ENCODE assay signal across 39 cellular contexts in genomic region chr10:19954601-19955000, GRCh38.
"Had no signal": no experiment of that assay in that cellular context is flagged by ENCODE, and none has a peak within 500 bp of the region (broad histone marks: within the 10 kb centered on the region; RNA-seq: fewer than 3 reads in every experiment).

No MANE protein-coding gene starts in this region.

- H3K4me3 ChIP-seq: adrenal gland, ascending aorta, body of pancreas, breast epithelium, cardiac muscle cell had no signal

- H3K27ac ChIP-seq: adrenal gland, ascending aorta, body of pancreas, brain microvascular endothelial cell, breast epithelium, cardiac muscle cell had no signal

- H3K4me1 Mint-ChIP-seq: activated naive CD4-positive, alpha-beta T cell treated with anti-CD3 and anti-CD28 coated beads, Interleukin-2, amount 10 ng/mL, durations not matched to agents 7 days and 5 days; activated naive CD4-positive, alpha-beta T cell treated with anti-CD3 and anti-CD28 coated beads, Interleukin-2, amount 50 U/mL, for 24 hours; activated naive CD8-positive, alpha-beta T cell treated with anti-CD3 and anti-CD28 coated beads for 36 hours; activated naive CD8-positive, alpha-beta T cell treated with anti-CD3 and anti-CD28 coated beads, Interleukin-2, amount 10 ng/mL, durations not matched to agents 7 days and 5 days; activated naive CD8-positive, alpha-beta T cell treated with anti-CD3 and anti-CD28 coated beads, Interleukin-2, amount 50 U/mL, for 24 hours; activated T-helper 17 cell treated with anti-CD3 and anti-CD28 coated beads, Interleukin-2, amount 50 U/mL, for 72 hours; central memory CD8-positive, alpha-beta T cell had no signal

- H3K27me3 ChIP-seq: adrenal gland, ascending aorta, body of pancreas, brain microvascular endothelial cell, breast epithelium, cardiac muscle cell had no signal

- H3K9me3 ChIP-seq: adrenal gland, ascending aorta, body of pancreas, breast epithelium had no signal

- FAIRE-seq: astrocyte, bronchial epithelial cell had no signal

- H3K4me1 ChIP-seq: body of pancreas, breast epithelium had no signal

- H3K27me3 Mint-ChIP-seq: activated naive CD4-positive, alpha-beta T cell treated with anti-CD3 and anti-CD28 coated beads, Interleukin-2, amount 10 ng/mL, durations not matched to agents 7 days and 5 days; activated naive CD4-positive, alpha-beta T cell treated with anti-CD3 and anti-CD28 coated beads, Interleukin-2, amount 50 U/mL, for 24 hours; activated naive CD8-positive, alpha-beta T cell; activated naive CD8-positive, alpha-beta T cell treated with anti-CD3 and anti-CD28 coated beads for 36 hours; activated naive CD8-positive, alpha-beta T cell treated with anti-CD3 and anti-CD28 coated beads, Interleukin-2, amount 10 ng/mL, durations not matched to agents 7 days and 5 days; activated naive CD8-positive, alpha-beta T cell treated with anti-CD3 and anti-CD28 coated beads, Interleukin-2, amount 50 U/mL, for 24 hours; activated T-cell treated with anti-CD3 and anti-CD28 coated beads, Interleukin-2, amount 50 U/mL, for 24 hours; activated T-helper 17 cell treated with anti-CD3 and anti-CD28 coated beads, Interleukin-2, amount 50 U/mL, for 72 hours; brain; central memory CD8-positive, alpha-beta T cell had no signal

- H3K9me3 Mint-ChIP-seq: activated naive CD4-positive, alpha-beta T cell treated with anti-CD3 and anti-CD28 coated beads for 36 hours; activated naive CD4-positive, alpha-beta T cell treated with anti-CD3 and anti-CD28 coated beads, Interleukin-2, amount 50 U/mL, for 24 hours; activated naive CD8-positive, alpha-beta T cell treated with anti-CD3 and anti-CD28 coated beads for 36 hours; activated naive CD8-positive, alpha-beta T cell treated with anti-CD3 and anti-CD28 coated beads, Interleukin-2, amount 10 ng/mL, durations not matched to agents 7 days and 5 days; activated naive CD8-positive, alpha-beta T cell treated with anti-CD3 and anti-CD28 coated beads, Interleukin-2, amount 50 U/mL, for 24 hours; activated T-helper 1 cell treated with anti-CD3 and anti-CD28 coated beads, Interleukin-12 subunit alpha, Interleukin-12 subunit beta, Interleukin-2, Interleukin-4 antibody, amounts not matched to agents 30 ng/mL and 10 ng/mL and 1 ng/mL, durations not matched to agents 14 hours and 24 hours and 36 hours had no signal

- H3K4me3 Mint-ChIP-seq: activated naive CD4-positive, alpha-beta T cell treated with anti-CD3 and anti-CD28 coated beads for 36 hours; activated naive CD4-positive, alpha-beta T cell treated with anti-CD3 and anti-CD28 coated beads, Interleukin-2, amount 10 ng/mL, durations not matched to agents 7 days and 5 days; activated naive CD4-positive, alpha-beta T cell treated with anti-CD3 and anti-CD28 coated beads, Interleukin-2, amount 50 U/mL, for 24 hours; activated naive CD8-positive, alpha-beta T cell; activated naive CD8-positive, alpha-beta T cell treated with anti-CD3 and anti-CD28 coated beads for 36 hours; activated naive CD8-positive, alpha-beta T cell treated with anti-CD3 and anti-CD28 coated beads, Interleukin-2, amount 10 ng/mL, durations not matched to agents 7 days and 5 days; activated naive CD8-positive, alpha-beta T cell treated with anti-CD3 and anti-CD28 coated beads, Interleukin-2, amount 50 U/mL, for 24 hours; activated T-cell treated with anti-CD3 and anti-CD28 coated beads, Interleukin-2, amount 50 U/mL, for 24 hours; activated T-cell treated with anti-CD3 and anti-CD28 coated beads, Interleukin-2, amount 50 U/mL, for 4 hours; activated T-cell treated with anti-CD3 and anti-CD28 coated beads, Interleukin-2, amount 50 U/mL, for 72 hours; activated T-helper 1 cell treated with anti-CD3 and anti-CD28 coated beads, Interleukin-12 subunit alpha, Interleukin-12 subunit beta, Interleukin-2, Interleukin-4 antibody, amounts not matched to agents 30 ng/mL and 10 ng/mL and 1 ng/mL, durations not matched to agents 14 hours and 24 hours and 36 hours; activated T-helper 17 cell treated with anti-CD3 and anti-CD28 coated beads, Interleukin-2, amount 50 U/mL, for 72 hours; brain; central memory CD8-positive, alpha-beta T cell had no signal

- DNase-seq: activated effector memory CD4-positive, alpha-beta T cell treated with anti-CD3 and anti-CD28 coated beads, Interleukin-2, amount 50 U/mL, for 16 hours; activated effector memory CD4-positive, alpha-beta T cell treated with Interleukin-2 at 50 U/mL for 16 hours; activated gamma-delta T cell; activated gamma-delta T cell treated with Interleukin-2 at 50 U/mL for 16 hours; activated naive CD4-positive, alpha-beta T cell; activated naive CD4-positive, alpha-beta T cell treated with anti-CD3 and anti-CD28 coated beads for 36 hours; activated naive CD4-positive, alpha-beta T cell treated with anti-CD3 and anti-CD28 coated beads, Interleukin-2, amount 10 ng/mL, durations not matched to agents 7 days and 5 days; activated naive CD4-positive, alpha-beta T cell treated with anti-CD3 and anti-CD28 coated beads, Interleukin-2, amount 50 U/mL, for 16 hours; activated naive CD4-positive, alpha-beta T cell treated with Interleukin-2 at 50 U/mL for 16 hours; activated naive CD8-positive, alpha-beta T cell treated with anti-CD3 and anti-CD28 coated beads for 36 hours; activated naive CD8-positive, alpha-beta T cell treated with anti-CD3 and anti-CD28 coated beads, Interleukin-2, amount 10 ng/mL, durations not matched to agents 7 days and 5 days; activated naive CD8-positive, alpha-beta T cell treated with anti-CD3 and anti-CD28 coated beads, Interleukin-2, amount 50 U/mL, for 24 hours; activated T-cell treated with anti-CD3 and anti-CD28 coated beads, Interleukin-2, amount 50 U/mL, for 1 hour; activated T-cell treated with anti-CD3 and anti-CD28 coated beads, Interleukin-2, amount 50 U/mL, for 24 hours; activated T-cell treated with anti-CD3 and anti-CD28 coated beads, Interleukin-2, amount 50 U/mL, for 4 hours; activated T-cell treated with anti-CD3 and anti-CD28 coated beads, Interleukin-2, amount 50 U/mL, for 48 hours; activated T-cell treated with anti-CD3 and anti-CD28 coated beads, Interleukin-2, amount 50 U/mL, for 72 hours; adrenal gland; amniotic stem cell; amygdala; anterior cingulate cortex; aorta; body of pancreas; brain microvascular endothelial cell; central memory CD4-positive, alpha-beta T cell; cerebellar nuclear complex had no signal

- H3K27ac Mint-ChIP-seq: activated naive CD4-positive, alpha-beta T cell treated with anti-CD3 and anti-CD28 coated beads for 36 hours; activated naive CD4-positive, alpha-beta T cell treated with anti-CD3 and anti-CD28 coated beads, Interleukin-2, amount 10 ng/mL, durations not matched to agents 7 days and 5 days; activated naive CD4-positive, alpha-beta T cell treated with anti-CD3 and anti-CD28 coated beads, Interleukin-2, amount 50 U/mL, for 24 hours; activated naive CD4-positive, alpha-beta T cell treated with anti-CD3 and anti-CD28 coated beads, Interleukin-2, amount 50 U/mL, for 72 hours; activated naive CD8-positive, alpha-beta T cell; activated naive CD8-positive, alpha-beta T cell treated with anti-CD3 and anti-CD28 coated beads for 36 hours; activated naive CD8-positive, alpha-beta T cell treated with anti-CD3 and anti-CD28 coated beads, Interleukin-2, amount 10 ng/mL, durations not matched to agents 7 days and 5 days; activated naive CD8-positive, alpha-beta T cell treated with anti-CD3 and anti-CD28 coated beads, Interleukin-2, amount 50 U/mL, for 24 hours; activated T-cell treated with anti-CD3 and anti-CD28 coated beads, Interleukin-2, amount 50 U/mL, for 24 hours; activated T-cell treated with anti-CD3 and anti-CD28 coated beads, Interleukin-2, amount 50 U/mL, for 72 hours; activated T-helper 1 cell treated with anti-CD3 and anti-CD28 coated beads, Interleukin-12 subunit alpha, Interleukin-12 subunit beta, Interleukin-2, Interleukin-4 antibody, amounts not matched to agents 30 ng/mL and 10 ng/mL and 1 ng/mL, durations not matched to agents 14 hours and 24 hours and 36 hours; activated T-helper 17 cell treated with anti-CD3 and anti-CD28 coated beads, Interleukin-2, amount 50 U/mL, for 72 hours; activated T-helper 2 cell treated with anti-CD3 and anti-CD28 coated beads, Interferon-gamma antibody, Interleukin-2, Interleukin-4, amounts not matched to agents 10 μg/mL and 5 μg/mL and 100 μg/mL, durations not matched to agents 14 hours and 24 hours and 36 hours had no signal

- H3K36me3 ChIP-seq: adrenal gland, ascending aorta, brain microvascular endothelial cell, breast epithelium, cardiac muscle cell had no signal

- ATAC-seq: activated naive CD4-positive, alpha-beta T cell treated with anti-CD3 and anti-CD28 coated beads, Interleukin-2, amount 50 U/mL, for 72 hours; activated naive CD8-positive, alpha-beta T cell treated with anti-CD3 and anti-CD28 coated beads, Interleukin-2, amount 50 U/mL, for 24 hours; activated T-cell treated with anti-CD3 and anti-CD28 coated beads, Interleukin-2, amount 50 U/mL, for 4 hours; activated T-cell treated with anti-CD3 and anti-CD28 coated beads, Interleukin-2, amount 50 U/mL, for 72 hours; activated T-helper 17 cell treated with anti-CD3 and anti-CD28 coated beads, Interleukin-2, amount 50 U/mL, for 72 hours; body of pancreas had no signal

- H3K36me3 Mint-ChIP-seq: activated naive CD4-positive, alpha-beta T cell treated with anti-CD3 and anti-CD28 coated beads, Interleukin-2, amount 10 ng/mL, durations not matched to agents 7 days and 5 days; activated naive CD4-positive, alpha-beta T cell treated with anti-CD3 and anti-CD28 coated beads, Interleukin-2, amount 50 U/mL, for 24 hours; activated naive CD4-positive, alpha-beta T cell treated with anti-CD3 and anti-CD28 coated beads, Interleukin-2, amount 50 U/mL, for 72 hours; activated naive CD8-positive, alpha-beta T cell; activated naive CD8-positive, alpha-beta T cell treated with anti-CD3 and anti-CD28 coated beads for 36 hours; activated naive CD8-positive, alpha-beta T cell treated with anti-CD3 and anti-CD28 coated beads, Interleukin-2, amount 10 ng/mL, durations not matched to agents 7 days and 5 days; brain had no signal
